In genomic region chr22:30422481-30423295, GRCh38 we compare ENCODE assay signal across 8 cellular contexts. TPM values are rescaled to one million over a fixed set of nuclear protein-coding genes. Genes with fewer than 3 reads are reported as not detected.
DNase-seq lines count a peak whose midpoint lies in the region; ATAC-seq and TF ChIP-seq lines count a peak whose summit lies in the region.

No MANE protein-coding gene starts in this region.

- H3K27ac ChIP-seq in H9 (ENCODE audit: insufficient read length, low read depth, low read length) = peak overlapping the region; percentile 29
- peak overlapping the region; percentile 95 for H3K27ac ChIP-seq in layer of hippocampus (ENCODE audit: low read depth, low read length)

- peaks cover 31 to 37% of the 10 kb centered on the region in 2 experiments for H3K4me1 Mint-ChIP-seq in H9

- H3K4me2 ChIP-seq in H9 (ENCODE audit: insufficient read depth, insufficient read length, low read length) = peak overlapping the region; percentile 83

- H3T11ph ChIP-seq in H9 (ENCODE audit: low read length) = no peak overlapping the region

- ATAC-seq in HG02642 (IDR thresholded peaks at IDR 0.05; ENCODE audit: poor library complexity, unreplicated experiment) = no peak

- peak overlapping the region; percentile 62 for H3K18ac ChIP-seq in H9 (ENCODE audit: insufficient read length, low read depth, low read length)

- peak overlapping the region; percentile 15 for H4K91ac ChIP-seq in H9 (ENCODE audit: insufficient read length, low read depth, low read length)

- no peak overlapping the region for H2BK20ac ChIP-seq in H9 (ENCODE audit: low read depth, low read length, poor library complexity, severe bottlenecking)

- no peak overlapping the region for H4K8ac ChIP-seq in H9 (replicated peaks; ENCODE audit: insufficient read length, low read depth, low read length)

- no peak overlapping the region for H2AK5ac ChIP-seq in H9 (ENCODE audit: insufficient read length, low read length)

- peak overlapping the region; percentile 87 to 93 for H3K4me3 Mint-ChIP-seq in H9

- no peak for TF ChIP-seq CTCF in H9 (conservative IDR thresholded peaks at IDR 0.05)

- H3K79me1 ChIP-seq in H9 (ENCODE audit: insufficient read depth, low read depth, low read length, poor library complexity, severe bottlenecking) = no peaks in the 10 kb centered on the region

- H3K9me3 ChIP-seq in H9 (ENCODE audit: control insufficient read depth, low read depth, low read length) = no peaks in the 10 kb centered on the region

- no peaks in the 10 kb centered on the region; the same call in 1 of the 2 replicates for H3K27me3 Mint-ChIP-seq in H9 (ENCODE audit: low read depth)

- peaks cover 21% of the 10 kb centered on the region for H3K23me2 ChIP-seq in H9 (ENCODE audit: insufficient read length, low read depth, low read length, poor library complexity, severe bottlenecking)

- no peak overlapping the region for H2AFZ ChIP-seq in H9 (ENCODE audit: low read length)

- no peak overlapping the region for H2BK15ac ChIP-seq in H9 (ENCODE audit: low read depth, low read length)

- H3K4ac ChIP-seq in H9 (ENCODE audit: low read depth, low read length) = no peak overlapping the region

- no CpG with 5 or more reads among the region's 18 CpGs for WGBS in H9 (ENCODE audit: extremely low coverage, insufficient read length, low lambda C conversion rate)

- no peak overlapping the region for H3K23ac ChIP-seq in H9 (ENCODE audit: insufficient read length, low read depth, low read length)

- H3K14ac ChIP-seq in H9 (ENCODE audit: insufficient read depth, low read length) = peak overlapping the region; percentile 85; the same call in 1 of the 2 replicates

- peaks cover 8 to 44% (median 42%) of the 10 kb centered on the region in 3 experiments; a peak in 6 of 7 replicates for H3K36me3 Mint-ChIP-seq in H9 (ENCODE audit: insufficient read depth in 1 of 3, low read depth in 3 of 3)

- H2BK12ac ChIP-seq in H9 (ENCODE audit: insufficient read length, low read depth, low read length) = no peak overlapping the region

- no peak overlapping the region for H2BK120ac ChIP-seq in H9 (ENCODE audit: low read depth, low read length, poor library complexity, severe bottlenecking)

- no peaks in the 10 kb centered on the region for H3K79me2 ChIP-seq in H9 (ENCODE audit: insufficient read depth, low read length)

- peak overlapping the region; percentile 90 to 96 (median 95) for H3K27ac Mint-ChIP-seq in H9

- DNase-seq in ACHN (peak; percentile 89), H9 (peak; percentile 76), SK-MEL-5 (ENCODE audit: low read depth, low spot score) (peak; percentile 18), cerebellar cortex (ENCODE audit: low spot score) (peak; percentile 43), GF-D8 (lab: John Stamatoyannopoulos, UW) (no peak)
- DNase-seq in stimulated activated CD4-positive, alpha-beta T cell treated with anti-CD3 and anti-CD28 coated beads, Interleukin-15, amount 100 ng/mL, for 24 hours = peak; percentile 65

- H3K27me3 ChIP-seq in H9 (ENCODE audit: insufficient read depth, low read length) (no peaks in the 10 kb centered on the region), layer of hippocampus (ENCODE audit: control insufficient read depth, insufficient read depth, low read length) (no peaks in the 10 kb centered on the region)

- no peaks in the 10 kb centered on the region for H3K9me3 Mint-ChIP-seq in H9

- H4K20me1 ChIP-seq in H9 (ENCODE audit: control insufficient read depth, insufficient read depth, insufficient read length) = no peaks in the 10 kb centered on the region

- H4K5ac ChIP-seq in H9 (ENCODE audit: insufficient read length, low read depth, low read length) = no peak overlapping the region

- no peak overlapping the region for H2BK5ac ChIP-seq in H9 (ENCODE audit: insufficient read length, low read length)

- in situ Hi-C loops in ACHN (cut with HindIII; ENCODE audit: low pct_ligation_motif_present, low pct_unique_long_range_greater_than_20kb, low sequenced_read_pairs) = no loop called here
- in situ Hi-C loops in SK-MEL-5 (cut with HindIII; ENCODE audit: low pct_unique_long_range_greater_than_20kb, low sequenced_read_pairs) = loop anchor here (10.0 kb wide), 1 partner anchor 98 kb away; the partner anchor contains the start of gene TBC1D10A

- H3K9ac ChIP-seq in H9 (ENCODE audit: extremely low read depth, insufficient read length, low read length) = peak overlapping the region; percentile 67

- no peak overlapping the region for H3K56ac ChIP-seq in H9 (ENCODE audit: insufficient read length, low read depth, low read length)

- peaks cover 7% of the 10 kb centered on the region; the same call in 1 of the 2 replicates for H3K4me1 ChIP-seq in H9 (ENCODE audit: insufficient read depth, low read length)

RNA-seq across cellular contexts. Expression of gene MTFP1, which starts 2.9 kb away (rescaled TPM):
- total RNA-seq in H9 (2021) = 46.8 and 56.8 TPM in 2 replicates
- 83.1 and 92.2 TPM in 2 replicates for total RNA-seq in SK-MEL-5 (2014; rRNA removed; shearing (Covaris generic))
- polyA plus RNA-seq in SK-MEL-5 (2015; cell fraction: cytosol; rRNA removed) = 60.5 and 77.8 TPM in 2 replicates
- 8.7 and 19.9 TPM in 2 replicates for polyA plus RNA-seq in SK-MEL-5 (2015; cell fraction: nucleus; rRNA removed)

RNA-seq across cellular contexts. Expression of gene SEC14L2, which starts 25.9 kb away (rescaled TPM):
- 8.2 and 8.5 TPM in 2 replicates for total RNA-seq in H9 (2021)
- 4.0 and 7.4 TPM in 2 replicates for total RNA-seq in SK-MEL-5 (2014; rRNA removed; shearing (Covaris generic))
- 11.0 and 18.4 TPM in 2 replicates for polyA plus RNA-seq in SK-MEL-5 (2015; cell fraction: cytosol; rRNA removed)
- 12.7 and 30.4 TPM in 2 replicates for polyA plus RNA-seq in SK-MEL-5 (2015; cell fraction: nucleus; rRNA removed)

RNA-seq across cellular contexts. Expression of gene RNF215, which starts 35.5 kb away (rescaled TPM):
- total RNA-seq in H9 (2021) = 22.6 and 24.5 TPM in 2 replicates
- 12.2 and 14.2 TPM in 2 replicates for total RNA-seq in SK-MEL-5 (2014; rRNA removed; shearing (Covaris generic))
- 17.1 and 23.9 TPM in 2 replicates for polyA plus RNA-seq in SK-MEL-5 (2015; cell fraction: cytosol; rRNA removed)
- 102 and 175 TPM in 2 replicates for polyA plus RNA-seq in SK-MEL-5 (2015; cell fraction: nucleus; rRNA removed)

RNA-seq across cellular contexts. Expression of gene SEC14L3, which starts 49.1 kb away (rescaled TPM):
- not detected in 2 replicates for total RNA-seq in H9 (2021)
- total RNA-seq in SK-MEL-5 (2014; rRNA removed; shearing (Covaris generic)) = not detected in 2 replicates
- polyA plus RNA-seq in SK-MEL-5 (2015; cell fraction: cytosol; rRNA removed) = not detected in 2 replicates
- not detected in 2 replicates for polyA plus RNA-seq in SK-MEL-5 (2015; cell fraction: nucleus; rRNA removed)
